ENCODE assay signal across 8 cellular contexts in the genomic region with DNA sequence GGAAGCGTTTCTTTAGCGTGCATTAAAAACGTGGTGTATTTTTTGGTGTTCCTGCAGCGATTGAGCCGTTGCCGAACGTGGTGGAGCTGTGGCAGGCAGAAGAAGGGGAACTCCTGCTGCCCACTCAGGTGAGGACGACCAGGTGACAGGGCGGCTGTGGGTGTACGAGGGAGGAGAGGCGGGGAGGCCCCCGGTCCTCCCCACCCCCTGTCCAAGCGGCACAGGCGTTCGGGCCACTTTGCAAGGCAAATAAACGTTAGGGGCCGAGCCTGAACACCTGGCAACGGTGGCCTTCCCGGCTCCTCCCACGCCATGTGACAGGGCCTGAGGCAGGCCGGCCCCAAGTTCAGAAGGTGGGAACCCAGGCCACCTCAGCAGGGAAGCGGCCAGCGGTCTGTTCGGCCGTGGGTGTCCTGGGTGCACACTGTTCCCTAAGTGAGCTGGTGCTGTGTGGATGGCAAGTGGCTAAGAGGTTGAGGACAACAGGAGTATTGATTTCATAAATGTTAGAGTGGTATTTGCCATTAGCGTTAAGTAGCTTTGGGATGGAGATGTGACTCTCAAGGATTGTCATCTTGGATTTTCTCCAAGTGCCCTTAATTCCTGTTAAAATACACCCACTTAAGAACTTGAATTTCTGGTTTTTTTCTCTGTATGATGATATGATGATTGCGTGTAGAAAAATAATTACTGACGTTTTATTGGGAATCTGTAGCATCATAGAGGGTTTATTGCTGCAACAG. TPM values are rescaled to one million over a fixed set of nuclear protein-coding genes. Genes with fewer than 3 reads are reported as not detected.
DNase-seq lines count a peak whose midpoint lies in the region; ATAC-seq and TF ChIP-seq lines count a peak whose summit lies in the region.

No MANE protein-coding gene starts in this region.

- peak overlapping the region; percentile 87 to 99 (median 96) for H3K27ac Mint-ChIP-seq in immature natural killer cell

- no peak for TF ChIP-seq CTCF in body of pancreas (IDR thresholded peaks at IDR 0.05)

- H3K27me3 ChIP-seq in SJSA1 (replicated peaks), result no peaks in the 10 kb centered on the region
- no peaks in the 10 kb centered on the region for H3K27me3 ChIP-seq in body of pancreas

- H3K9ac ChIP-seq in ES-I3 (ENCODE audit: low read depth, low read length), result peak overlapping the region; percentile 93

- H3K9me3 ChIP-seq in ES-I3 (ENCODE audit: control insufficient read depth, insufficient read depth, low read length) (no peaks in the 10 kb centered on the region), SJSA1 (replicated peaks) (no peaks in the 10 kb centered on the region), body of pancreas (no peaks in the 10 kb centered on the region)

- peaks cover 0 to 4% (median 2%) of the 10 kb centered on the region in 3 donors for H3K36me3 Mint-ChIP-seq in immature natural killer cell

- H3K4me3 ChIP-seq in SJSA1 (peak overlapping the region; percentile 81), body of pancreas (peak overlapping the region; percentile 46 to 90)

- DNase-seq in HK-2 (ENCODE audit: unreplicated experiment) (peak; percentile 49), SJSA1 (ENCODE audit: low read depth in 1 of 2, low spot score in 2 of 2) (no peak), body of pancreas (peak; percentile 90 to 95 (median 92)), immature natural killer cell (peak; percentile 24 to 30 (median 26)), hepatic stellate cell (ENCODE audit: low spot score) (no peak)
- peak; percentile 63 for DNase-seq in stimulated activated CD4-positive, alpha-beta T cell treated with anti-CD3 and anti-CD28 coated beads, Interleukin-4, amount 100 ng/mL, for 1 hour

- H3K36me3 ChIP-seq in ES-I3 (ENCODE audit: insufficient read depth, low read length), result no peaks in the 10 kb centered on the region
- no peaks in the 10 kb centered on the region for H3K36me3 ChIP-seq in SJSA1
- peaks cover 0 to 2% of the 10 kb centered on the region in 2 donors for H3K36me3 ChIP-seq in body of pancreas (replicated peaks in 1 of 2; ENCODE audit: insufficient read depth in 1 of 2, low read depth in 2 of 2)

- H3K4me1 Mint-ChIP-seq in immature natural killer cell, result peaks cover 62 to 69% of the 10 kb centered on the region in 2 donors

- WGBS in body of pancreas, 2 donors, result 0 to 1% methylated on average over 25 to 28 of the region's 28 CpGs

- H3K4me1 ChIP-seq in ES-I3 (ENCODE audit: insufficient read depth, low read length) (no peaks in the 10 kb centered on the region), SJSA1 (replicated peaks) (peaks cover 27% of the 10 kb centered on the region), body of pancreas (peaks cover 60% of the 10 kb centered on the region)

- H3K9me3 Mint-ChIP-seq in immature natural killer cell, result no peaks in the 10 kb centered on the region

- peak overlapping the region; percentile 92 to 98 (median 94) for H3K4me3 Mint-ChIP-seq in immature natural killer cell

- H3K27me3 Mint-ChIP-seq in immature natural killer cell (ENCODE audit: low read depth in 3 of 3), result peaks cover 2 to 6% (median 5%) of the 10 kb centered on the region in 3 donors

- ATAC-seq in GM21381 (IDR thresholded peaks at IDR 0.05; ENCODE audit: unreplicated experiment), result peak; percentile 54
- ATAC-seq in body of pancreas, result peak; percentile 77

- intact Hi-C loops in body of pancreas (cut with DNase I), result no loop called here

- TF ChIP-seq POLR2A in body of pancreas (IDR thresholded peaks at IDR 0.05), result peak; percentile 48 to 75 (median 75)

- H3K27ac ChIP-seq in SJSA1, result no peak overlapping the region
- peak overlapping the region; percentile 79 to 96 (median 92) for H3K27ac ChIP-seq in body of pancreas

RNA-seq across cellular contexts. Expression of a gene that starts 1.2 kb away (rescaled TPM):
- total RNA-seq in SJSA1 (2014; rRNA removed; shearing (Covaris generic)), result 5.4 and 12.7 TPM in 2 replicates
- 10 to 100 TPM; 47.1 to 63.6 TPM for total RNA-seq in body of pancreas
- 10 to 100 TPM in 2 of 3 donors, 1 to 10 TPM in 1; 9.3 to 32.4 (median 20.6) TPM for polyA plus RNA-seq in immature natural killer cell

Comparison
In these comparisons a context has a peak if more than half of its experiments do, and no peak if none do; other contexts are left out.
1. DNase-seq: peak in HK-2 (single experiment), body of pancreas (4 of 4), immature natural killer cell (3 of 3) and stimulated activated CD4-positive, alpha-beta T cell treated with anti-CD3 and anti-CD28 coated beads, Interleukin-4, amount 100 ng/mL, for 1 hour (single experiment); none in SJSA1 (0 of 2) and hepatic stellate cell (single experiment).